In the genomic region with DNA sequence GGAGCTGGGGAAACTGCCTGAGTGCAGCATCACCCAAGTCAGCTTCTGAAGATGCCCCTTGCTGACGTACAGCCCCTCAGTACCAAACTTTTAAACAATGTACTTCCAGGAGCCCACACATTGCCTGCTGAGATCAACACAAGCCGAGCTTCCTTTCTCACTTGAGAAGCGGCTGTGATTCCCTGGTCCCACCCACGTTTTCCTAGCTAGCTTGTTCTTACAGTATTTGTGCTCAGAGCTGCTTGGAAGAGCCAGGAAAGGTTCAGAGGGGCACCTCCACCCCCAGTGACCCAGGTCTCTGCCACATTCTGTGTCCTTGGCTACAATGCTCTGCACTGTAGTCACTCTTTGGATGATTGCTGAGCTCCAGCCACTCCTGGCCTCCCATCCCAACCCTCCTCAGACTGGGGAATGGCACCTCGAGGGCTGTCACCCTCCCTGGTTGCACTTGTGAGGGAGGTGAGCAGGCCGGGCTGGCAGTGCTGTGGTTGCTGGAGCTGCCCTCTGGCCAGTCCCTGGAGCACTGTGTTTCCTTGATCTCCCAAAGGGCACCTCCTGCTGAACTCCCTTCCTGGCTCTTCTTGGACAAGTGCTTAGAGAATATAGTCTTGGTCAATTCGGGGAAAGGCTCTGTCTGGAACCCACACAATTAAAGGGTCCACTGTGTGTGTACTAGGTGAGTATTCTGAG, we compare ENCODE assay signal across 21 cellular contexts.
DNase-seq lines count a peak whose midpoint lies in the region; ATAC-seq and TF ChIP-seq lines count a peak whose summit lies in the region.
"Had no signal": no experiment of that assay in that cellular context is flagged by ENCODE, and none has a peak within 500 bp of the region (broad histone marks: within the 10 kb centered on the region; RNA-seq: fewer than 3 reads in every experiment).

No MANE protein-coding gene starts in this region.

- H3K9ac ChIP-seq in BLaER1 (no peak overlapping the region), endodermal cell (ENCODE audit: extremely low read depth, low read length, poor library complexity, severe bottlenecking) (no peak overlapping the region)
- H3K9ac ChIP-seq: GM23248 had no signal

- TF ChIP-seq CTCF in endodermal cell (conservative IDR thresholded peaks at IDR 0.05) (no peak), osteocyte (IDR thresholded peaks at IDR 0.05) (no peak)

- H3K4me3 Mint-ChIP-seq in endodermal cell = no peak overlapping the region
- H3K4me3 Mint-ChIP-seq in osteocyte (ENCODE audit: unreplicated experiment) = no peak overlapping the region
- H3K4me3 Mint-ChIP-seq: CD4-positive, alpha-beta memory T cell; H9 had no signal

- H3K4me2 ChIP-seq in BLaER1 = peak overlapping the region; percentile 28
- H3K4me2 ChIP-seq: A549 had no signal

- H3K27me3 ChIP-seq in BLaER1 = no peaks in the 10 kb centered on the region
- H3K27me3 ChIP-seq in endodermal cell (ENCODE audit: control insufficient read depth, insufficient read depth, low read length, poor library complexity, severe bottlenecking) = no peaks in the 10 kb centered on the region

- no peak overlapping the region for H3K4me3 ChIP-seq in BLaER1
- H3K4me3 ChIP-seq in endodermal cell (ENCODE audit: low read length) = no peak overlapping the region
- H3K4me3 ChIP-seq: A549, GM23248 had no signal

- no peaks in the 10 kb centered on the region for H3K4me1 Mint-ChIP-seq in endodermal cell
- no peaks in the 10 kb centered on the region for H3K4me1 Mint-ChIP-seq in osteocyte (ENCODE audit: unreplicated experiment)
- H3K4me1 Mint-ChIP-seq: CD4-positive, alpha-beta memory T cell; H9 had no signal

- H3K36me3 ChIP-seq in BLaER1 (no peaks in the 10 kb centered on the region), endodermal cell (ENCODE audit: control insufficient read depth, insufficient read depth, low read length) (no peaks in the 10 kb centered on the region)

- DNase-seq in endodermal cell = no peak
- DNase-seq in inferior parietal cortex (ENCODE audit: extremely low spot score) = peak; percentile 4
- peak; percentile 70 for DNase-seq in osteocyte (ENCODE audit: extremely low spot score, unreplicated experiment)
- DNase-seq in activated naive CD4-positive, alpha-beta T cell treated with anti-CD3 and anti-CD28 coated beads, Interleukin-2, amount 50 U/mL, for 72 hours (ENCODE audit: low spot score in 2 of 2) = no peak
- no peak for DNase-seq in stimulated activated CD4-positive, alpha-beta T cell treated with anti-CD3 and anti-CD28 coated beads, Interleukin-4, amount 100 ng/mL, for 1 hour
- no peak for DNase-seq in C1 segment of cervical spinal cord (lab: John Stamatoyannopoulos, UW)
- DNase-seq: 8988T; ACHN; AML-193; Calu3; CD4-positive, alpha-beta memory T cell; COR-L47; DMS53; DMS79 treated with DMSO at 0.1 percent for 48 hours; GF-D8; GM23248; H9 had no signal

- H3K36me3 Mint-ChIP-seq in endodermal cell (ENCODE audit: low read depth) (no peaks in the 10 kb centered on the region), osteocyte (ENCODE audit: unreplicated experiment) (no peaks in the 10 kb centered on the region)
- H3K36me3 Mint-ChIP-seq in activated naive CD4-positive, alpha-beta T cell treated with anti-CD3 and anti-CD28 coated beads, Interleukin-2, amount 50 U/mL, for 72 hours = peaks cover 0 to 4% of the 10 kb centered on the region in 2 donors
- H3K36me3 Mint-ChIP-seq: CD4-positive, alpha-beta memory T cell had no signal

- H3K27ac Mint-ChIP-seq in endodermal cell = no peak overlapping the region
- H3K27ac Mint-ChIP-seq in osteocyte (ENCODE audit: unreplicated experiment) = no peak overlapping the region
- H3K27ac Mint-ChIP-seq in activated naive CD4-positive, alpha-beta T cell treated with anti-CD3 and anti-CD28 coated beads, Interleukin-2, amount 50 U/mL, for 72 hours = no peak overlapping the region
- H3K27ac Mint-ChIP-seq: CD4-positive, alpha-beta memory T cell; H9 had no signal

- peaks cover 2% of the 10 kb centered on the region for H3K9me3 Mint-ChIP-seq in endodermal cell
- peaks cover 28% of the 10 kb centered on the region for H3K9me3 Mint-ChIP-seq in osteocyte (ENCODE audit: unreplicated experiment)
- peaks cover 0 to 6% of the 10 kb centered on the region in 2 donors for H3K9me3 Mint-ChIP-seq in activated naive CD4-positive, alpha-beta T cell treated with anti-CD3 and anti-CD28 coated beads, Interleukin-2, amount 50 U/mL, for 72 hours

- no peaks in the 10 kb centered on the region for H3K9me3 ChIP-seq in BLaER1
- peaks cover 4% of the 10 kb centered on the region for H3K9me3 ChIP-seq in endodermal cell (ENCODE audit: control insufficient read depth, low read length)
- H3K9me3 ChIP-seq: A549 had no signal

- H3K4me1 ChIP-seq in BLaER1 (peaks cover 27% of the 10 kb centered on the region), endodermal cell (ENCODE audit: control insufficient read depth, insufficient read depth, low read length) (no peaks in the 10 kb centered on the region)
- H3K4me1 ChIP-seq: A549 had no signal

- WGBS in endodermal cell (ENCODE audit: insufficient coverage in 1 of 2, insufficient read length in 1 of 2), 2 experiments = 76 to 82% methylated on average over 3 to 7 of the region's 7 CpGs

- H4K20me1 ChIP-seq in BLaER1 = no peaks in the 10 kb centered on the region

- ATAC-seq in activated naive CD4-positive, alpha-beta T cell treated with anti-CD3 and anti-CD28 coated beads, Interleukin-2, amount 50 U/mL, for 72 hours = no peak
- no peak for ATAC-seq in GM19467 (IDR thresholded peaks at IDR 0.05; ENCODE audit: unreplicated experiment)
- ATAC-seq: A549, HCT116 had no signal

- H3K27ac ChIP-seq in BLaER1 (no peak overlapping the region), endodermal cell (ENCODE audit: low read depth, low read length) (peak overlapping the region; percentile 10)
- H3K27ac ChIP-seq: A549, GM23248 had no signal

- H3K27me3 Mint-ChIP-seq in endodermal cell (ENCODE audit: insufficient read depth) (peaks cover 5% of the 10 kb centered on the region), osteocyte (ENCODE audit: unreplicated experiment) (no peaks in the 10 kb centered on the region)

Comparison
In these comparisons a context has a peak if more than half of its experiments do, and no peak if none do; other contexts are left out.
1. DNase-seq: peak in inferior parietal cortex (single experiment) and osteocyte (single experiment); none in endodermal cell (single experiment), activated naive CD4-positive, alpha-beta T cell treated with anti-CD3 and anti-CD28 coated beads, Interleukin-2, amount 50 U/mL, for 72 hours (0 of 2), stimulated activated CD4-positive, alpha-beta T cell treated with anti-CD3 and anti-CD28 coated beads, Interleukin-4, amount 100 ng/mL, for 1 hour (single experiment) and C1 segment of cervical spinal cord (0 of 14).